8 cellular contexts compared by ENCODE assay signal in the genomic region with DNA sequence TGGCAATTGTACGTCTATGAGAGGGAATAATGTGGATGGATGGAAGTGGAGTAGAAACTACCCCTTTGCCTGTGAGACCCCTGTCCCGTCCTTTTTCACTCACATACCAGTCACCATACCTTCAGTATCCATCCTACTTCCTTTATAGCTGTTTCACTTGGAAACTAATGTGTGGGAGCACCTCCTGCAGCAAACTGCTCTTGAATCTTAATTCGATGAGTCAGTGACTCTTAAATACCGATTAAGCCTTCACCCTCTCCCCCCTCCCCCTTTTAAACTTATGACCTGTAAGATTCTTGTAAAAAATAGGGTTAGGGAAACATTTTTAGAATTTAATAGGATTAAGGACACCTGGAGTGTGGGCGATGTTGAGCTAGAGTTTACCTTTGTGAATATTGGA. TPM values are rescaled to one million over a fixed set of nuclear protein-coding genes. Genes with fewer than 3 reads are reported as not detected.
DNase-seq lines count a peak whose midpoint lies in the region; ATAC-seq and TF ChIP-seq lines count a peak whose summit lies in the region.

No MANE protein-coding gene starts in this region.

- peaks cover 0 to 3% (median 0%) of the 10 kb centered on the region in 7 donors for H3K9me3 Mint-ChIP-seq in CD14-positive monocyte

- H3K4me3 ChIP-seq in HUES64 (ENCODE audit: low read length) (peak overlapping the region; percentile 87), right cardiac atrium (ENCODE audit: low read length) (peak overlapping the region; percentile 86), gastrocnemius medialis (peak overlapping the region; percentile 72 to 94 (median 88))

- in situ Hi-C loops in gastrocnemius medialis (cut with MboI; ENCODE audit: low sequenced_read_pairs in 4 of 4): no loop called here

- H3K36me3 ChIP-seq in HUES64 (ENCODE audit: insufficient read depth, low read length): no peaks in the 10 kb centered on the region
- H3K36me3 ChIP-seq in gastrocnemius medialis: no peaks in the 10 kb centered on the region

- H3K27ac ChIP-seq in HUES64 (ENCODE audit: low read depth, low read length) (peak overlapping the region; percentile 100; the same call in 1 of the 2 replicates), right cardiac atrium (ENCODE audit: low read length) (peak overlapping the region; percentile 97), gastrocnemius medialis (peak overlapping the region; percentile 87 to 95 (median 93))

- H3K4me1 Mint-ChIP-seq in CD14-positive monocyte: peaks cover 31% of the 10 kb centered on the region

- peak overlapping the region; percentile 87 to 96 for H3K4me3 Mint-ChIP-seq in CD14-positive monocyte

- WGBS in HUES64: 0% methylated on average over 4 of the region's 5 CpGs
- WGBS in right cardiac atrium: 0% methylated on average over 5 of the region's 5 CpGs

- no peak for TF ChIP-seq CTCF in CD14-positive monocyte (IDR thresholded peaks at IDR 0.05)
- no peak for TF ChIP-seq CTCF in gastrocnemius medialis (IDR thresholded peaks at IDR 0.05 in 4 of 5, conservative IDR thresholded peaks at IDR 0.05 in 1 of 5)

- intact Hi-C loops in CD14-positive monocyte (cut with micrococcal nuclease) (loop anchor here (5.0 to 10.0 kb wide), 4 partner anchors 44 to 249 kb away; no protein-coding TSS in a partner anchor), right cardiac atrium (cut with DNase I) (loop anchor here in 3 of 4 donors (5.0 to 10.0 kb wide), 5 partner anchors 91 to 259 kb away; no protein-coding TSS in a partner anchor), gastrocnemius medialis (cut with DNase I; ENCODE audit: low total_unique reads) (loop anchor here (5.0 to 10.0 kb wide), 4 partner anchors 101 to 1679 kb away; partner anchors contain the start of genes CDIN1, FAM98B and FSIP1)

- peaks cover 13 to 34% (median 18%) of the 10 kb centered on the region in 3 donors for H3K27me3 Mint-ChIP-seq in CD14-positive monocyte (ENCODE audit: low read depth in 3 of 3)

- DNase-seq in CD14-positive monocyte (ENCODE audit: low spot score) (no peak), right cardiac atrium (no peak), gastrocnemius medialis (no peak), MV-4-11 (lab: John Stamatoyannopoulos, UW) (no peak)
- DNase-seq in activated naive CD4-positive, alpha-beta T cell treated with anti-CD3 and anti-CD28 coated beads, Interleukin-2, amount 50 U/mL, for 16 hours: peak; percentile 10
- no peak for DNase-seq in activated CD8-positive, alpha-beta memory T cell treated with anti-CD3 and anti-CD28 coated beads for 24 hours

- H3K4me1 ChIP-seq in HUES64 (ENCODE audit: insufficient read depth, low read length) (peaks cover 54% of the 10 kb centered on the region), right cardiac atrium (ENCODE audit: control insufficient read depth, insufficient read depth, low read length) (no peaks in the 10 kb centered on the region), gastrocnemius medialis (peaks cover 0 to 29% of the 10 kb centered on the region in 2 donors)

- H3K9me3 ChIP-seq in HUES64 (ENCODE audit: insufficient read depth, low read depth, low read length) (no peaks in the 10 kb centered on the region), right cardiac atrium (ENCODE audit: control insufficient read depth, low read length) (no peaks in the 10 kb centered on the region), gastrocnemius medialis (no peaks in the 10 kb centered on the region)

- peaks cover 5% of the 10 kb centered on the region; the same call in 1 of the 2 replicates for H3K27me3 ChIP-seq in HUES64 (ENCODE audit: insufficient read depth, low read length)
- no peaks in the 10 kb centered on the region for H3K27me3 ChIP-seq in right cardiac atrium (ENCODE audit: control insufficient read depth, insufficient read depth)
- H3K27me3 ChIP-seq in gastrocnemius medialis: no peaks in the 10 kb centered on the region

- peaks cover 0 to 2% of the 10 kb centered on the region in 2 donors for H3K36me3 Mint-ChIP-seq in CD14-positive monocyte

- ATAC-seq in right cardiac atrium (peak in 1 of 2 donors; percentile 8), gastrocnemius medialis (no peak), GM18861 (IDR thresholded peaks at IDR 0.05; ENCODE audit: unreplicated experiment) (no peak)

- H3K9ac ChIP-seq in HUES64 (ENCODE audit: low read depth, low read length): peak overlapping the region; percentile 93

- peak overlapping the region; percentile 26 to 68 (median 46) for H3K27ac Mint-ChIP-seq in CD14-positive monocyte

- no peak for TF ChIP-seq POLR2A in gastrocnemius medialis (IDR thresholded peaks at IDR 0.05)

RNA-seq across cellular contexts. Expression of gene SPRED1, which starts 0.8 kb away (rescaled TPM):
- polyA plus RNA-seq in CD14-positive monocyte: 1 to 10 TPM; 2.5 to 3.3 TPM
- polyA plus RNA-seq in HUES64 (2013, experiment 1 of 2): 32.0 TPM
- polyA plus RNA-seq in HUES64 (2013, experiment 2 of 2): 43.2 TPM
- total RNA-seq in right cardiac atrium: 10 to 100 TPM in 3 of 4 donors, 1 to 10 TPM in 1; 9.4 to 14.5 (median 11.7) TPM
- 4.1 TPM for polyA plus RNA-seq in right cardiac atrium
- 1 to 10 TPM; 3.7 to 7.2 (median 5.3) TPM for total RNA-seq in gastrocnemius medialis
